In the genomic region with DNA sequence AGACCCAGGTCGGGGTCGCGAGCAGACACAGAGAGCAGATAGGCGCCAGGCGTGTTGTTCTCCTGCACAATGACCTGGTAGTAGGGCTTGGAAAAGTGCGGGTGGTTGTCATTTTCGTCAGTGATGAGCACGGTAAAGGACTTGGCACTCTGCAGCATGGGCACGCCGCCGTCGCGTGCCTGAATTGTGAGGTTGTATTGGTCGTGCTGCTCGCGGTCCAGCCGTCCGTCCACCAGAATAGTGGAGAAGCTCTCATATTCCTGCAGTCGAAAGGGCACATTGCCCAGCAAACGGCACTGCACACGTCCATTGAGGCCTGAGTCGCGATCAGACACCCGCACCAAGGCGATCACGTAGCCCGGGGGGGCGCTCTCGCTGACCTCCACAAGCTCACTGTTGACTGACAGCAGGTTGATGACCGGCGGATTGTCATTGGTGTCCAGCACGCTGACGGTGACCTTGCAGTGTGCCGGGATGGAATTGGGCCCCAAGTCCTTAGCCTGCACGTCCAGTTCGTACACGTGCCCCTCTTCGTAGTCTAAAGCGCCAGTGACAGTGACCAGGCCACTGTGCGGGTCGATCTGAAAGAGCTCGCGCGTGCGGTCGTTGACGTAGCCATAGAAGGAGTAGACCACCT, we compare ENCODE assay signal across 1 cellular context.
TF ChIP-seq lines count a peak whose summit lies in the region.

No MANE protein-coding gene starts in this region.

TF ChIP-seq in WTC11, 78 proteins besides CTCF, POLR2A, EP300 and RAD21:
- TF ChIP-seq, protein P1, sequence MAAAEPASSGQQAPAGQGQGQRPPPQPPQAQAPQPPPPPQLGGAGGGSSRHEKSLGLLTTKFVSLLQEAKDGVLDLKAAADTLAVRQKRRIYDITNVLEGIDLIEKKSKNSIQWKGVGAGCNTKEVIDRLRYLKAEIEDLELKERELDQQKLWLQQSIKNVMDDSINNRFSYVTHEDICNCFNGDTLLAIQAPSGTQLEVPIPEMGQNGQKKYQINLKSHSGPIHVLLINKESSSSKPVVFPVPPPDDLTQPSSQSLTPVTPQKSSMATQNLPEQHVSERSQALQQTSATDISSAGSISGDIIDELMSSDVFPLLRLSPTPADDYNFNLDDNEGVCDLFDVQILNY (CRISPR knock-in tag; IDR thresholded peaks at IDR 0.05): no peak
- TF ChIP-seq, protein P2, sequence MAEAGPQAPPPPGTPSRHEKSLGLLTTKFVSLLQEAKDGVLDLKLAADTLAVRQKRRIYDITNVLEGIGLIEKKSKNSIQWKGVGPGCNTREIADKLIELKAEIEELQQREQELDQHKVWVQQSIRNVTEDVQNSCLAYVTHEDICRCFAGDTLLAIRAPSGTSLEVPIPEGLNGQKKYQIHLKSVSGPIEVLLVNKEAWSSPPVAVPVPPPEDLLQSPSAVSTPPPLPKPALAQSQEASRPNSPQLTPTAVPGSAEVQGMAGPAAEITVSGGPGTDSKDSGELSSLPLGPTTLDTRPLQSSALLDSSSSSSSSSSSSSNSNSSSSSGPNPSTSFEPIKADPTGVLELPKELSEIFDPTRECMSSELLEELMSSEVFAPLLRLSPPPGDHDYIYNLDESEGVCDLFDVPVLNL (CRISPR knock-in tag; IDR thresholded peaks at IDR 0.05; ENCODE audit: borderline replicate concordance, low read depth): no peak
- TF ChIP-seq, protein P3, sequence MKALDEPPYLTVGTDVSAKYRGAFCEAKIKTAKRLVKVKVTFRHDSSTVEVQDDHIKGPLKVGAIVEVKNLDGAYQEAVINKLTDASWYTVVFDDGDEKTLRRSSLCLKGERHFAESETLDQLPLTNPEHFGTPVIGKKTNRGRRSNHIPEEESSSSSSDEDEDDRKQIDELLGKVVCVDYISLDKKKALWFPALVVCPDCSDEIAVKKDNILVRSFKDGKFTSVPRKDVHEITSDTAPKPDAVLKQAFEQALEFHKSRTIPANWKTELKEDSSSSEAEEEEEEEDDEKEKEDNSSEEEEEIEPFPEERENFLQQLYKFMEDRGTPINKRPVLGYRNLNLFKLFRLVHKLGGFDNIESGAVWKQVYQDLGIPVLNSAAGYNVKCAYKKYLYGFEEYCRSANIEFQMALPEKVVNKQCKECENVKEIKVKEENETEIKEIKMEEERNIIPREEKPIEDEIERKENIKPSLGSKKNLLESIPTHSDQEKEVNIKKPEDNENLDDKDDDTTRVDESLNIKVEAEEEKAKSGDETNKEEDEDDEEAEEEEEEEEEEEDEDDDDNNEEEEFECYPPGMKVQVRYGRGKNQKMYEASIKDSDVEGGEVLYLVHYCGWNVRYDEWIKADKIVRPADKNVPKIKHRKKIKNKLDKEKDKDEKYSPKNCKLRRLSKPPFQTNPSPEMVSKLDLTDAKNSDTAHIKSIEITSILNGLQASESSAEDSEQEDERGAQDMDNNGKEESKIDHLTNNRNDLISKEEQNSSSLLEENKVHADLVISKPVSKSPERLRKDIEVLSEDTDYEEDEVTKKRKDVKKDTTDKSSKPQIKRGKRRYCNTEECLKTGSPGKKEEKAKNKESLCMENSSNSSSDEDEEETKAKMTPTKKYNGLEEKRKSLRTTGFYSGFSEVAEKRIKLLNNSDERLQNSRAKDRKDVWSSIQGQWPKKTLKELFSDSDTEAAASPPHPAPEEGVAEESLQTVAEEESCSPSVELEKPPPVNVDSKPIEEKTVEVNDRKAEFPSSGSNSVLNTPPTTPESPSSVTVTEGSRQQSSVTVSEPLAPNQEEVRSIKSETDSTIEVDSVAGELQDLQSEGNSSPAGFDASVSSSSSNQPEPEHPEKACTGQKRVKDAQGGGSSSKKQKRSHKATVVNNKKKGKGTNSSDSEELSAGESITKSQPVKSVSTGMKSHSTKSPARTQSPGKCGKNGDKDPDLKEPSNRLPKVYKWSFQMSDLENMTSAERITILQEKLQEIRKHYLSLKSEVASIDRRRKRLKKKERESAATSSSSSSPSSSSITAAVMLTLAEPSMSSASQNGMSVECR (CRISPR knock-in tag; IDR thresholded peaks at IDR 0.05; ENCODE audit: borderline replicate concordance): no peak
- TF ChIP-seq, protein P4, sequence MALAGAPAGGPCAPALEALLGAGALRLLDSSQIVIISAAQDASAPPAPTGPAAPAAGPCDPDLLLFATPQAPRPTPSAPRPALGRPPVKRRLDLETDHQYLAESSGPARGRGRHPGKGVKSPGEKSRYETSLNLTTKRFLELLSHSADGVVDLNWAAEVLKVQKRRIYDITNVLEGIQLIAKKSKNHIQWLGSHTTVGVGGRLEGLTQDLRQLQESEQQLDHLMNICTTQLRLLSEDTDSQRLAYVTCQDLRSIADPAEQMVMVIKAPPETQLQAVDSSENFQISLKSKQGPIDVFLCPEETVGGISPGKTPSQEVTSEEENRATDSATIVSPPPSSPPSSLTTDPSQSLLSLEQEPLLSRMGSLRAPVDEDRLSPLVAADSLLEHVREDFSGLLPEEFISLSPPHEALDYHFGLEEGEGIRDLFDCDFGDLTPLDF (CRISPR knock-in tag; IDR thresholded peaks at IDR 0.05): no peak
- TF ChIP-seq CREB1 (CRISPR knock-in tag; IDR thresholded peaks at IDR 0.05) (no peak), TP53 (CRISPR knock-in tag; IDR thresholded peaks at IDR 0.05) (no peak), SMAD3 (CRISPR knock-in tag; IDR thresholded peaks at IDR 0.05; ENCODE audit: borderline replicate concordance) (no peak), GTF2I (CRISPR knock-in tag; conservative IDR thresholded peaks at IDR 0.05) (no peak), FOXJ3 (CRISPR knock-in tag; IDR thresholded peaks at IDR 0.05; ENCODE audit: borderline replicate concordance) (no peak), MYBL2 (CRISPR knock-in tag; IDR thresholded peaks at IDR 0.05) (no peak)
- TF ChIP-seq, protein P5, sequence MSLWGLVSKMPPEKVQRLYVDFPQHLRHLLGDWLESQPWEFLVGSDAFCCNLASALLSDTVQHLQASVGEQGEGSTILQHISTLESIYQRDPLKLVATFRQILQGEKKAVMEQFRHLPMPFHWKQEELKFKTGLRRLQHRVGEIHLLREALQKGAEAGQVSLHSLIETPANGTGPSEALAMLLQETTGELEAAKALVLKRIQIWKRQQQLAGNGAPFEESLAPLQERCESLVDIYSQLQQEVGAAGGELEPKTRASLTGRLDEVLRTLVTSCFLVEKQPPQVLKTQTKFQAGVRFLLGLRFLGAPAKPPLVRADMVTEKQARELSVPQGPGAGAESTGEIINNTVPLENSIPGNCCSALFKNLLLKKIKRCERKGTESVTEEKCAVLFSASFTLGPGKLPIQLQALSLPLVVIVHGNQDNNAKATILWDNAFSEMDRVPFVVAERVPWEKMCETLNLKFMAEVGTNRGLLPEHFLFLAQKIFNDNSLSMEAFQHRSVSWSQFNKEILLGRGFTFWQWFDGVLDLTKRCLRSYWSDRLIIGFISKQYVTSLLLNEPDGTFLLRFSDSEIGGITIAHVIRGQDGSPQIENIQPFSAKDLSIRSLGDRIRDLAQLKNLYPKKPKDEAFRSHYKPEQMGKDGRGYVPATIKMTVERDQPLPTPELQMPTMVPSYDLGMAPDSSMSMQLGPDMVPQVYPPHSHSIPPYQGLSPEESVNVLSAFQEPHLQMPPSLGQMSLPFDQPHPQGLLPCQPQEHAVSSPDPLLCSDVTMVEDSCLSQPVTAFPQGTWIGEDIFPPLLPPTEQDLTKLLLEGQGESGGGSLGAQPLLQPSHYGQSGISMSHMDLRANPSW (CRISPR knock-in tag; conservative IDR thresholded peaks at IDR 0.05; ENCODE audit: low read depth): no peak
- TF ChIP-seq, protein P6, sequence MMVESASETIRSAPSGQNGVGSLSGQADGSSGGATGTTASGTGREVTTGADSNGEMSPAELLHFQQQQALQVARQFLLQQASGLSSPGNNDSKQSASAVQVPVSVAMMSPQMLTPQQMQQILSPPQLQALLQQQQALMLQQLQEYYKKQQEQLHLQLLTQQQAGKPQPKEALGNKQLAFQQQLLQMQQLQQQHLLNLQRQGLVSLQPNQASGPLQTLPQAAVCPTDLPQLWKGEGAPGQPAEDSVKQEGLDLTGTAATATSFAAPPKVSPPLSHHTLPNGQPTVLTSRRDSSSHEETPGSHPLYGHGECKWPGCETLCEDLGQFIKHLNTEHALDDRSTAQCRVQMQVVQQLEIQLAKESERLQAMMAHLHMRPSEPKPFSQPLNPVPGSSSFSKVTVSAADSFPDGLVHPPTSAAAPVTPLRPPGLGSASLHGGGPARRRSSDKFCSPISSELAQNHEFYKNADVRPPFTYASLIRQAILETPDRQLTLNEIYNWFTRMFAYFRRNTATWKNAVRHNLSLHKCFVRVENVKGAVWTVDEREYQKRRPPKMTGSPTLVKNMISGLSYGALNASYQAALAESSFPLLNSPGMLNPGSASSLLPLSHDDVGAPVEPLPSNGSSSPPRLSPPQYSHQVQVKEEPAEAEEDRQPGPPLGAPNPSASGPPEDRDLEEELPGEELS (CRISPR knock-in tag; IDR thresholded peaks at IDR 0.05): no peak
TF ChIP-seq in WTC11: peak in this region for 0.
